In the genomic region with DNA sequence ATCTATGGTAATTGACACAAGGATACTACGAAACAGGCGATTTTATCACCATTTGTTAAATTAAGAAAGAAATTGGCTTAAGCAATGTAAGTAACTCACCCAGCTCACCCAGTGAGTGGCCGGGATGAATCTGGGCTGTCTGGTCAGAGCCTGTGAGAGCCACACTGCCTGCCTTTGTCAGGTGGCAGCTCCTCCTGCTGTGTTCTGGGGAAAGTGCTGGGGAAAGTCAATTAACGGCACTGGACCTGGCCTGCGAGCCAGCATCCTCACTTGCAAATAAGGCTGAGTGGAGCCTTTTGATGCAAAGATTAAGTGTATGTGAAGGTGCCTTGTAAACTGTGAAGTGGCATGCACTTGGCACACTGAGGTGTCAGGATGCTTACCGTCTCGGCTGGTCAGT, we compare ENCODE assay signal across 1 cellular context.
TF ChIP-seq lines count a peak whose summit lies in the region.

No MANE protein-coding gene starts in this region.

TF ChIP-seq in GM23338, 12 proteins besides CTCF, POLR2A, EP300 and RAD21:
- TF ChIP-seq, protein P1, sequence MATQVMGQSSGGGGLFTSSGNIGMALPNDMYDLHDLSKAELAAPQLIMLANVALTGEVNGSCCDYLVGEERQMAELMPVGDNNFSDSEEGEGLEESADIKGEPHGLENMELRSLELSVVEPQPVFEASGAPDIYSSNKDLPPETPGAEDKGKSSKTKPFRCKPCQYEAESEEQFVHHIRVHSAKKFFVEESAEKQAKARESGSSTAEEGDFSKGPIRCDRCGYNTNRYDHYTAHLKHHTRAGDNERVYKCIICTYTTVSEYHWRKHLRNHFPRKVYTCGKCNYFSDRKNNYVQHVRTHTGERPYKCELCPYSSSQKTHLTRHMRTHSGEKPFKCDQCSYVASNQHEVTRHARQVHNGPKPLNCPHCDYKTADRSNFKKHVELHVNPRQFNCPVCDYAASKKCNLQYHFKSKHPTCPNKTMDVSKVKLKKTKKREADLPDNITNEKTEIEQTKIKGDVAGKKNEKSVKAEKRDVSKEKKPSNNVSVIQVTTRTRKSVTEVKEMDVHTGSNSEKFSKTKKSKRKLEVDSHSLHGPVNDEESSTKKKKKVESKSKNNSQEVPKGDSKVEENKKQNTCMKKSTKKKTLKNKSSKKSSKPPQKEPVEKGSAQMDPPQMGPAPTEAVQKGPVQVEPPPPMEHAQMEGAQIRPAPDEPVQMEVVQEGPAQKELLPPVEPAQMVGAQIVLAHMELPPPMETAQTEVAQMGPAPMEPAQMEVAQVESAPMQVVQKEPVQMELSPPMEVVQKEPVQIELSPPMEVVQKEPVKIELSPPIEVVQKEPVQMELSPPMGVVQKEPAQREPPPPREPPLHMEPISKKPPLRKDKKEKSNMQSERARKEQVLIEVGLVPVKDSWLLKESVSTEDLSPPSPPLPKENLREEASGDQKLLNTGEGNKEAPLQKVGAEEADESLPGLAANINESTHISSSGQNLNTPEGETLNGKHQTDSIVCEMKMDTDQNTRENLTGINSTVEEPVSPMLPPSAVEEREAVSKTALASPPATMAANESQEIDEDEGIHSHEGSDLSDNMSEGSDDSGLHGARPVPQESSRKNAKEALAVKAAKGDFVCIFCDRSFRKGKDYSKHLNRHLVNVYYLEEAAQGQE (IDR thresholded peaks at IDR 0.05; ENCODE audit: unreplicated experiment), result no peak
- TF ChIP-seq POLR2AphosphoS5 (IDR thresholded peaks at IDR 0.05; ENCODE audit: low read depth) (no peak), ZNF114 (CRISPR knock-in tag; IDR thresholded peaks at IDR 0.05) (no peak), NANOG (IDR thresholded peaks at IDR 0.05; ENCODE audit: borderline replicate concordance) (no peak), STAT1 (IDR thresholded peaks at IDR 0.05; ENCODE audit: unreplicated experiment) (no peak), ZNF331 (CRISPR knock-in tag; IDR thresholded peaks at IDR 0.05; ENCODE audit: low read depth) (no peak), EZH2phosphoT487 (IDR thresholded peaks at IDR 0.05; ENCODE audit: unreplicated experiment) (no peak), EZH2 (IDR thresholded peaks at IDR 0.05; ENCODE audit: low read depth, unreplicated experiment) (no peak), CREB1 (CRISPR knock-in tag; IDR thresholded peaks at IDR 0.05; ENCODE audit: low read depth) (no peak), JUNB (IDR thresholded peaks at IDR 0.05; ENCODE audit: unreplicated experiment) (no peak)
- TF ChIP-seq, protein P2, sequence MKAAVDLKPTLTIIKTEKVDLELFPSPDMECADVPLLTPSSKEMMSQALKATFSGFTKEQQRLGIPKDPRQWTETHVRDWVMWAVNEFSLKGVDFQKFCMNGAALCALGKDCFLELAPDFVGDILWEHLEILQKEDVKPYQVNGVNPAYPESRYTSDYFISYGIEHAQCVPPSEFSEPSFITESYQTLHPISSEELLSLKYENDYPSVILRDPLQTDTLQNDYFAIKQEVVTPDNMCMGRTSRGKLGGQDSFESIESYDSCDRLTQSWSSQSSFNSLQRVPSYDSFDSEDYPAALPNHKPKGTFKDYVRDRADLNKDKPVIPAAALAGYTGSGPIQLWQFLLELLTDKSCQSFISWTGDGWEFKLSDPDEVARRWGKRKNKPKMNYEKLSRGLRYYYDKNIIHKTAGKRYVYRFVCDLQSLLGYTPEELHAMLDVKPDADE (IDR thresholded peaks at IDR 0.05), result no peak
- TF ChIP-seq, protein P3, sequence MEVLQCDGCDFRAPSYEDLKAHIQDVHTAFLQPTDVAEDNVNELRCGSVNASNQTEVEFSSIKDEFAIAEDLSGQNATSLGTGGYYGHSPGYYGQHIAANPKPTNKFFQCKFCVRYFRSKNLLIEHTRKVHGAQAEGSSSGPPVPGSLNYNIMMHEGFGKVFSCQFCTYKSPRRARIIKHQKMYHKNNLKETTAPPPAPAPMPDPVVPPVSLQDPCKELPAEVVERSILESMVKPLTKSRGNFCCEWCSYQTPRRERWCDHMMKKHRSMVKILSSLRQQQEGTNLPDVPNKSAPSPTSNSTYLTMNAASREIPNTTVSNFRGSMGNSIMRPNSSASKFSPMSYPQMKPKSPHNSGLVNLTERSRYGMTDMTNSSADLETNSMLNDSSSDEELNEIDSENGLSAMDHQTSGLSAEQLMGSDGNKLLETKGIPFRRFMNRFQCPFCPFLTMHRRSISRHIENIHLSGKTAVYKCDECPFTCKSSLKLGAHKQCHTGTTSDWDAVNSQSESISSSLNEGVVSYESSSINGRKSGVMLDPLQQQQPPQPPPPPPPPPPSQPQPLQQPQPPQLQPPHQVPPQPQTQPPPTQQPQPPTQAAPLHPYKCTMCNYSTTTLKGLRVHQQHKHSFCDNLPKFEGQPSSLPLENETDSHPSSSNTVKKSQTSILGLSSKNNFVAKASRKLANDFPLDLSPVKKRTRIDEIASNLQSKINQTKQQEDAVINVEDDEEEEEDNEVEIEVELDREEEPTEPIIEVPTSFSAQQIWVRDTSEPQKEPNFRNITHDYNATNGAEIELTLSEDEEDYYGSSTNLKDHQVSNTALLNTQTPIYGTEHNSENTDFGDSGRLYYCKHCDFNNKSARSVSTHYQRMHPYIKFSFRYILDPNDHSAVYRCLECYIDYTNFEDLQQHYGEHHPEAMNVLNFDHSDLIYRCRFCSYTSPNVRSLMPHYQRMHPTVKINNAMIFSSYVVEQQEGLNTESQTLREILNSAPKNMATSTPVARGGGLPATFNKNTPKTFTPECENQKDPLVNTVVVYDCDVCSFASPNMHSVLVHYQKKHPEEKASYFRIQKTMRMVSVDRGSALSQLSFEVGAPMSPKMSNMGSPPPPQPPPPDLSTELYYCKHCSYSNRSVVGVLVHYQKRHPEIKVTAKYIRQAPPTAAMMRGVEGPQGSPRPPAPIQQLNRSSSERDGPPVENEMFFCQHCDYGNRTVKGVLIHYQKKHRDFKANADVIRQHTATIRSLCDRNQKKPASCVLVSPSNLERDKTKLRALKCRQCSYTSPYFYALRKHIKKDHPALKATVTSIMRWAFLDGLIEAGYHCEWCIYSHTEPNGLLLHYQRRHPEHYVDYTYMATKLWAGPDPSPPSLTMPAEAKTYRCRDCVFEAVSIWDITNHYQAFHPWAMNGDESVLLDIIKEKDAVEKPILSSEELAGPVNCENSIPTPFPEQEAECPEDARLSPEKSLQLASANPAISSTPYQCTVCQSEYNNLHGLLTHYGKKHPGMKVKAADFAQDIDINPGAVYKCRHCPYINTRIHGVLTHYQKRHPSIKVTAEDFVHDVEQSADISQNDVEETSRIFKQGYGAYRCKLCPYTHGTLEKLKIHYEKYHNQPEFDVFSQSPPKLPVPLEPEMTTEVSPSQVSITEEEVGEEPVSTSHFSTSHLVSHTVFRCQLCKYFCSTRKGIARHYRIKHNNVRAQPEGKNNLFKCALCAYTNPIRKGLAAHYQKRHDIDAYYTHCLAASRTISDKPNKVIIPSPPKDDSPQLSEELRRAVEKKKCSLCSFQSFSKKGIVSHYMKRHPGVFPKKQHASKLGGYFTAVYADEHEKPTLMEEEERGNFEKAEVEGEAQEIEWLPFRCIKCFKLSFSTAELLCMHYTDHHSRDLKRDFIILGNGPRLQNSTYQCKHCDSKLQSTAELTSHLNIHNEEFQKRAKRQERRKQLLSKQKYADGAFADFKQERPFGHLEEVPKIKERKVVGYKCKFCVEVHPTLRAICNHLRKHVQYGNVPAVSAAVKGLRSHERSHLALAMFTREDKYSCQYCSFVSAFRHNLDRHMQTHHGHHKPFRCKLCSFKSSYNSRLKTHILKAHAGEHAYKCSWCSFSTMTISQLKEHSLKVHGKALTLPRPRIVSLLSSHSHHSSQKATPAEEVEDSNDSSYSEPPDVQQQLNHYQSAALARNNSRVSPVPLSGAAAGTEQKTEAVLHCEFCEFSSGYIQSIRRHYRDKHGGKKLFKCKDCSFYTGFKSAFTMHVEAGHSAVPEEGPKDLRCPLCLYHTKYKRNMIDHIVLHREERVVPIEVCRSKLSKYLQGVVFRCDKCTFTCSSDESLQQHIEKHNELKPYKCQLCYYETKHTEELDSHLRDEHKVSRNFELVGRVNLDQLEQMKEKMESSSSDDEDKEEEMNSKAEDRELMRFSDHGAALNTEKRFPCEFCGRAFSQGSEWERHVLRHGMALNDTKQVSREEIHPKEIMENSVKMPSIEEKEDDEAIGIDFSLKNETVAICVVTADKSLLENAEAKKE (CRISPR knock-in tag; IDR thresholded peaks at IDR 0.05), result no peak
